Comparison of ENCODE assay signal across 28 cellular contexts in genomic region chr1:218451415-218451814, GRCh38.
"Had no signal": no experiment of that assay in that cellular context is flagged by ENCODE, and none has a peak within 500 bp of the region (broad histone marks: within the 10 kb centered on the region; RNA-seq: fewer than 3 reads in every experiment).

No MANE protein-coding gene starts in this region.

- H3K9me3 ChIP-seq: colonic mucosa, esophagus squamous epithelium, lower lobe of right lung, psoas muscle, sigmoid colon, stomach, thyroid gland, upper lobe of left lung, uterus had no signal

- H3K9me3 Mint-ChIP-seq: memory B cell; stimulated activated effector memory CD8-positive, alpha-beta T cell treated with anti-CD3 and anti-CD28 coated beads, Interleukin-12 subunit alpha, Interleukin-12 subunit beta, amount 100 ng/mL, for 72 hours had no signal

- H3K27me3 ChIP-seq: colonic mucosa, esophagus squamous epithelium, sigmoid colon, stomach, thyroid gland, upper lobe of left lung, uterus had no signal

- H3K27ac ChIP-seq: colonic mucosa, esophagus squamous epithelium, lower lobe of right lung, psoas muscle, sigmoid colon, stomach, thyroid gland, upper lobe of left lung, uterus had no signal

- H3K4me1 ChIP-seq: colonic mucosa, esophagus squamous epithelium, lower lobe of right lung, stomach, thyroid gland, upper lobe of left lung, uterus had no signal

- H3K4me3 Mint-ChIP-seq: immature natural killer cell; memory B cell; naive thymus-derived CD8-positive, alpha-beta T cell; nephron progenitor cell; stimulated activated effector memory CD8-positive, alpha-beta T cell treated with anti-CD3 and anti-CD28 coated beads, Interleukin-12 subunit alpha, Interleukin-12 subunit beta, amount 100 ng/mL, for 72 hours had no signal

- FAIRE-seq: endometrium, frontal cortex had no signal

- H3K36me3 Mint-ChIP-seq: immature natural killer cell; memory B cell; naive thymus-derived CD8-positive, alpha-beta T cell; stimulated activated effector memory CD8-positive, alpha-beta T cell treated with anti-CD3 and anti-CD28 coated beads, Interleukin-12 subunit alpha, Interleukin-12 subunit beta, amount 100 ng/mL, for 72 hours had no signal

- H3K4me3 ChIP-seq: colonic mucosa, esophagus squamous epithelium, lower lobe of right lung, psoas muscle, sigmoid colon, stomach, thyroid gland, upper lobe of left lung, uterus had no signal

- DNase-seq: colonic mucosa; dermis blood vessel endothelial cell; effector memory CD4-positive, alpha-beta T cell; erythroblast; esophagus squamous epithelium; hypothalamus; immature natural killer cell; islet precursor cell; left ventricle myocardium superior; lower lobe of right lung; midbrain; naive thymus-derived CD8-positive, alpha-beta T cell; nephron progenitor cell; nucleus accumbens; psoas muscle; right cardiac atrium; sigmoid colon; stimulated activated CD4-positive, alpha-beta T cell treated with anti-CD3 and anti-CD28 coated beads, Interleukin-2, amount 100 ng/mL, for 24 hours; stimulated activated CD4-positive, alpha-beta T cell treated with anti-CD3 and anti-CD28 coated beads, Interleukin-4, amount 100 ng/mL, for 24 hours; stimulated activated naive CD4-positive, alpha-beta T cell treated with Interleukin-2 at 50 U/mL for 16 hours; stomach; thyroid gland; upper lobe of left lung; uterus had no signal

- ATAC-seq: left ventricle myocardium superior; lower lobe of right lung; naive thymus-derived CD8-positive, alpha-beta T cell; psoas muscle; right cardiac atrium; stimulated activated effector memory CD8-positive, alpha-beta T cell treated with anti-CD3 and anti-CD28 coated beads, Interleukin-12 subunit alpha, Interleukin-12 subunit beta, amount 100 ng/mL, for 72 hours had no signal

- H3K4me1 Mint-ChIP-seq: immature natural killer cell; memory B cell; naive thymus-derived CD8-positive, alpha-beta T cell; nephron progenitor cell; stimulated activated effector memory CD8-positive, alpha-beta T cell treated with anti-CD3 and anti-CD28 coated beads, Interleukin-12 subunit alpha, Interleukin-12 subunit beta, amount 100 ng/mL, for 72 hours had no signal

- H3K36me3 ChIP-seq: colonic mucosa, esophagus squamous epithelium, lower lobe of right lung, sigmoid colon, stomach, thyroid gland, upper lobe of left lung, uterus had no signal

- H3K27ac Mint-ChIP-seq: immature natural killer cell; memory B cell; naive thymus-derived CD8-positive, alpha-beta T cell; nephron progenitor cell; stimulated activated effector memory CD8-positive, alpha-beta T cell treated with anti-CD3 and anti-CD28 coated beads, Interleukin-12 subunit alpha, Interleukin-12 subunit beta, amount 100 ng/mL, for 72 hours had no signal
